10 cellular contexts compared by ENCODE assay signal in the genomic region with DNA sequence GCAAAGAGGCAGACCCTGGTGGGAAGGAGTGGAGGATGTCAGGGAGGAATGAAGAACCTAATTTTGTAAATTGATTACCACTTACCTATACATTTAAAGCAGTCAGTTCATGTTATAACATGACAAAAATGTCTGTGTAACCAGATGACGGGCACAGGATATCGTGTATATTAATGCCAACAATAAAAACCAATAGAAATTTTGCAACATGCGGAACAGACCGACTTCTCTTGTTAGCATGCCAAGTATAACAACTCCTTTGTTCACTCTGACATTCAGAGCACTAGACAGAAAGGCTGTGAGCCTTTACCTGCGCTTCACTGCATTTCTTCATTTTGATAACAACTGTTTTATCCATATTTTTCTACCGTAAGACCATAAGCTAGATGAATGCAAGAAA.
"Had no signal": no experiment of that assay in that cellular context is flagged by ENCODE, and none has a peak within 500 bp of the region (broad histone marks: within the 10 kb centered on the region; RNA-seq: fewer than 3 reads in every experiment).

No MANE protein-coding gene starts in this region.

- H3K4me3 ChIP-seq: adrenal gland, colonic mucosa had no signal

- DNase-seq: activated CD4-positive, alpha-beta T cell treated with anti-CD3 and anti-CD28 coated beads for 36 hours; activated CD8-positive, alpha-beta memory T cell treated with anti-CD3 and anti-CD28 coated beads for 24 hours; activated naive CD4-positive, alpha-beta T cell treated with anti-CD3 and anti-CD28 coated beads for 36 hours; adrenal gland; caudate nucleus; colonic mucosa; effector CD4-positive, alpha-beta T cell; foreskin melanocyte; stimulated activated CD4-positive, alpha-beta T cell treated with anti-CD3 and anti-CD28 coated beads, Interleukin-1b, Interleukin-23, amount 100 ng/mL, for 48 hours had no signal

- H3K9me3 Mint-ChIP-seq: activated naive CD4-positive, alpha-beta T cell treated with anti-CD3 and anti-CD28 coated beads for 36 hours; neural crest cell had no signal

- H3K27me3 ChIP-seq: adrenal gland, colonic mucosa had no signal

- H3K27me3 Mint-ChIP-seq: activated CD4-positive, alpha-beta T cell treated with anti-CD3 and anti-CD28 coated beads for 36 hours had no signal

- H3K4me3 Mint-ChIP-seq: activated CD4-positive, alpha-beta T cell treated with anti-CD3 and anti-CD28 coated beads for 36 hours; activated naive CD4-positive, alpha-beta T cell treated with anti-CD3 and anti-CD28 coated beads for 36 hours; neural crest cell had no signal

- H3K36me3 ChIP-seq: adrenal gland, colonic mucosa had no signal

- H3K27ac Mint-ChIP-seq: activated CD4-positive, alpha-beta T cell treated with anti-CD3 and anti-CD28 coated beads for 36 hours; activated naive CD4-positive, alpha-beta T cell treated with anti-CD3 and anti-CD28 coated beads for 36 hours had no signal

- H3K9me3 ChIP-seq: adrenal gland, colonic mucosa had no signal

- H3K27ac ChIP-seq: adrenal gland, colonic mucosa had no signal
